ENCODE assay signal across 8 cellular contexts in genomic region chr6:142902636-142903053, GRCh38. TPM values are rescaled to one million over a fixed set of nuclear protein-coding genes. Genes with fewer than 3 reads are reported as not detected.
DNase-seq lines count a peak whose midpoint lies in the region; ATAC-seq and TF ChIP-seq lines count a peak whose summit lies in the region.

No MANE protein-coding gene starts in this region.

- H3K9me3 Mint-ChIP-seq in WTC11 (no peaks in the 10 kb centered on the region), chondrocyte (ENCODE audit: low read depth) (no peaks in the 10 kb centered on the region), mesothelial cell of epicardium (no peaks in the 10 kb centered on the region)

- CTCF ChIA-PET in WTC11 (lab: Charles Lee): no interaction called here

- H3K4me3 Mint-ChIP-seq in WTC11 (no peak overlapping the region), chondrocyte (ENCODE audit: unreplicated experiment) (peak overlapping the region; percentile 29), mesothelial cell of epicardium (no peak overlapping the region)

- H3K4me1 Mint-ChIP-seq in WTC11 (peaks cover 27% of the 10 kb centered on the region), chondrocyte (ENCODE audit: low read depth) (peaks cover 41% of the 10 kb centered on the region), mesothelial cell of epicardium (peaks cover 10% of the 10 kb centered on the region)

- 41 to 50% methylated on average over 4 of the region's 4 CpGs for WGBS in testis, 2 donors

- no peak overlapping the region for H3K4me3 ChIP-seq in testis

- H3K36me3 ChIP-seq in testis (ENCODE audit: low read depth, missing control alignments): no peaks in the 10 kb centered on the region

- no peaks in the 10 kb centered on the region for H3K9me3 ChIP-seq in testis

- H3K36me3 Mint-ChIP-seq in WTC11 (no peaks in the 10 kb centered on the region), chondrocyte (ENCODE audit: low read depth) (no peaks in the 10 kb centered on the region), mesothelial cell of epicardium (no peaks in the 10 kb centered on the region)

- ATAC-seq in GM21737 (IDR thresholded peaks at IDR 0.05; ENCODE audit: unreplicated experiment) (peak; percentile 67), WTC11 (no peak; the same call in 1 of the 2 replicates)

- H3K4me1 ChIP-seq in testis: no peaks in the 10 kb centered on the region

- no peaks in the 10 kb centered on the region for H3K27me3 ChIP-seq in testis

- no peak for TF ChIP-seq CTCF in WTC11 (IDR thresholded peaks at IDR 0.05)
- no peak for TF ChIP-seq CTCF in chondrocyte (IDR thresholded peaks at IDR 0.05)
- TF ChIP-seq CTCF in mesothelial cell of epicardium (IDR thresholded peaks at IDR 0.05; ENCODE audit: unreplicated experiment): no peak
- TF ChIP-seq CTCF in testis (IDR thresholded peaks at IDR 0.05): no peak

- H3K27ac Mint-ChIP-seq in WTC11 (0 out of 2 replicates have a peak overlapping the region, but pooled peaks have one; percentile 69), chondrocyte (ENCODE audit: unreplicated experiment) (peak overlapping the region; percentile 93), mesothelial cell of epicardium (peak overlapping the region; percentile 23)

- H3K27me3 Mint-ChIP-seq in WTC11 (ENCODE audit: low read depth) (no peaks in the 10 kb centered on the region), chondrocyte (ENCODE audit: low read depth) (no peaks in the 10 kb centered on the region), mesothelial cell of epicardium (ENCODE audit: low read depth) (no peaks in the 10 kb centered on the region)

- H3K27ac ChIP-seq in testis: no peak overlapping the region

- in situ Hi-C loops in KBM-7 (cut with MboI; ENCODE audit: low pct_unique_long_range_greater_than_20kb, low sequenced_read_pairs): no loop called here

- TF ChIP-seq POLR2A in testis (IDR thresholded peaks at IDR 0.05): no peak

- POLR2A ChIA-PET in WTC11 (lab: Charles Lee): no interaction called here

- DNase-seq in DMS 273 treated with DMSO at 0.1 percent for 48 hours (lab: John Stamatoyannopoulos, UW) (peak; percentile 47), KBM-7 (peak; percentile 72), WTC11 (ENCODE audit: low spot score) (no peak), chondrocyte (ENCODE audit: low spot score) (no peak), mesothelial cell of epicardium (ENCODE audit: low spot score in 2 of 2, unreplicated experiment in 2 of 2) (no peak), testis (peak; percentile 18), NCI-H748 (lab: John Stamatoyannopoulos, UW; ENCODE audit: unreplicated experiment) (no peak)

- intact Hi-C loops in testis (cut with DNase I; ENCODE audit: low total_unique reads): no loop called here

TF ChIP-seq in WTC11, 78 proteins besides CTCF, POLR2A, EP300 and RAD21:
- TF ChIP-seq GABPB1 (CRISPR knock-in tag; IDR thresholded peaks at IDR 0.05): peak; percentile 66
- TF ChIP-seq ELF4 (CRISPR knock-in tag; IDR thresholded peaks at IDR 0.05; ENCODE audit: low read depth): no peak
- TF ChIP-seq JUN (CRISPR knock-in tag; IDR thresholded peaks at IDR 0.05): no peak

RNA-seq across cellular contexts. Expression of gene HIVEP2, which starts 42.3 kb away (rescaled TPM):
- total RNA-seq in WTC11 (2021) (8.6 to 11.5 TPM (median 9.1 TPM) in 3 replicates), chondrocyte (11.7 to 18.2 TPM (median 13.9 TPM) in 3 replicates), mesothelial cell of epicardium (15.2 to 20.4 TPM (median 16.9 TPM) in 3 replicates), testis (10 to 100 TPM; 10.7 to 10.8 TPM)
- 4.7 TPM for polyA plus RNA-seq in testis (ENCODE audit: insufficient read depth, low read depth, low replicate concordance)

Comparison
In these comparisons a context has a peak if more than half of its experiments do, and no peak if none do; other contexts are left out.
1. DNase-seq: peak in DMS 273 treated with DMSO at 0.1 percent for 48 hours (single experiment), KBM-7 (single experiment) and testis (single experiment); none in WTC11 (single experiment), chondrocyte (single experiment), mesothelial cell of epicardium (0 of 2) and NCI-H748 (single experiment).
2. H3K27ac Mint-ChIP-seq: peak in every context shown above with its lines; median percentile 93 in chondrocyte; 69 in WTC11; 23 in mesothelial cell of epicardium.